25 cellular contexts compared by ENCODE assay signal in the genomic region with DNA sequence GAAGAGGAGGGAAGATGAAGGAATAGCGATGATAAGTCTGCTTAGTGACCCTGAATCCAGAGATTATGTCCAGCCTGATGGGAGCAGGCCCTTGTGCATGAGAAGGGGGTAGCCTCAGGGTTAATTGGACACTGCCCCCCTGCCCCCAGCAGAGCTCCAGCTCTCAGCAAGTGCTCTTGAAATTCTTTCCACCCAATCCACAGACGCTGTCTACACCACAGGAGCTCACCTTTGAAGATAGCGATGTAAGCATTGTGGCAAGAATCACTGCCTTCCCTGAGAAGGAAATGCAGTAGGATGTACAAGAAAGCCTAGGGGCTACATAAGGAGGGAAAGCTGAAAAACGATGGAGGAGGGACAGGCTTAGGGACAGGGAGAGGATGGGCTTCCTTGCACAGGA.
"Had no signal": no experiment of that assay in that cellular context is flagged by ENCODE, and none has a peak within 500 bp of the region (broad histone marks: within the 10 kb centered on the region; RNA-seq: fewer than 3 reads in every experiment).

No MANE protein-coding gene starts in this region.

- H3K27ac ChIP-seq: heart left ventricle, stomach, thyroid gland, upper lobe of left lung had no signal

- H3K9me3 ChIP-seq: heart left ventricle, stomach, thyroid gland, upper lobe of left lung had no signal

- H3K27me3 ChIP-seq: heart left ventricle, stomach, thyroid gland, upper lobe of left lung had no signal

- H3K4me1 ChIP-seq: heart left ventricle, stomach, thyroid gland, upper lobe of left lung had no signal

- DNase-seq: activated CD4-positive, alpha-beta T cell treated with anti-CD3 and anti-CD28 coated beads for 4 hours; activated CD4-positive, alpha-beta T cell treated with anti-CD3 and anti-CD28 coated beads, Interleukin-2, amount 50 U/mL, for 48 hours; activated naive CD8-positive, alpha-beta T cell treated with anti-CD3 and anti-CD28 coated beads, Interleukin-2, amount 50 U/mL, for 24 hours; activated T-cell treated with anti-CD3 and anti-CD28 coated beads, Interleukin-2, amount 50 U/mL, for 48 hours; amygdala; caudate nucleus; cortex of kidney; effector memory CD8-positive, alpha-beta T cell; foreskin fibroblast; heart left ventricle; hypothalamus; left colon; mammary epithelial cell; naive thymus-derived CD8-positive, alpha-beta T cell; posterior cingulate gyrus; right cardiac atrium; stimulated activated CD4-positive, alpha-beta T cell treated with anti-CD3 and anti-CD28 coated beads, Interleukin-15, amount 100 ng/mL, for 24 hours; stimulated activated CD4-positive, alpha-beta T cell treated with anti-CD3 and anti-CD28 coated beads, Interleukin-2, amount 100 ng/mL, for 24 hours; stimulated activated naive B cell treated with anti-CD40 and anti-IgM and Interleukin-4, amounts not matched to agents 10 μg/mL and 1 μg/mL and 100 μg/mL, for 72 hours; stomach; T-helper 1 cell; thyroid gland; upper lobe of left lung had no signal

- ATAC-seq: activated naive CD8-positive, alpha-beta T cell treated with anti-CD3 and anti-CD28 coated beads, Interleukin-2, amount 50 U/mL, for 24 hours; effector memory CD8-positive, alpha-beta T cell; esophagus mucosa; heart left ventricle; left colon; naive thymus-derived CD8-positive, alpha-beta T cell; right cardiac atrium; stimulated activated naive B cell treated with anti-CD40 and anti-IgM and Interleukin-4, amounts not matched to agents 10 μg/mL and 1 μg/mL and 100 μg/mL, for 72 hours had no signal

- H3K36me3 ChIP-seq: heart left ventricle, stomach, thyroid gland had no signal

- H3K4me3 ChIP-seq: heart left ventricle, stomach, thyroid gland, upper lobe of left lung had no signal

- FAIRE-seq: keratinocyte had no signal
